ENCODE assay signal across 3 cellular contexts in the genomic region with DNA sequence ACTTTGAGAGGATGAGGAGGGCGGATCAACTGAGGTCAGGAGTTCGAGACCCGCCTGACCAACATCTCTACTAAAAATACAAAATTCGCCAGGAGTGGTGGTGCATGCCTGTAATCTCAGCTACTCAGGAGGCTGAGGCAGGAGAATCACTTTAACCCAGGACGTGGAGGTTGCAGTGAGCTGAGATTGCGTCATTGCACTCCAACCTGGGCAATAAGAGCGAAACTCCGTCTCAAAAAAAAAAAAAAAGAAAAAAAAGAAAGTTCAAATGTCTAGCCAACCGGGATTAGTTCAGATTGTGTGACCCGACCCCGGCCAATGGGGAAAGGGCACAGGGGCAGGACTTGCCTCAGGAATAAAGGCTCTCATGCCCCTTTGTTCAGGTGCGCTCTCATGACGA. TPM values are rescaled to one million over a fixed set of nuclear protein-coding genes. Genes with fewer than 3 reads are reported as not detected.
"Had no signal": no experiment of that assay in that cellular context is flagged by ENCODE, and none has a peak within 500 bp of the region (broad histone marks: within the 10 kb centered on the region; RNA-seq: fewer than 3 reads in every experiment).

No MANE protein-coding gene starts in this region.

RNA-seq across cellular contexts. Expression of a gene that starts 5.8 kb away (rescaled TPM):
- total RNA-seq: GM23248, H4, HFFc6 had no signal
- polyA plus RNA-seq: GM23248 had no signal

RNA-seq across cellular contexts. Expression of a gene that starts 5.9 kb away (rescaled TPM):
- total RNA-seq: GM23248, H4, HFFc6 had no signal
- polyA plus RNA-seq: GM23248 had no signal

RNA-seq across cellular contexts. Expression of a gene that starts 58.2 kb away (rescaled TPM):
- total RNA-seq: GM23248, H4, HFFc6 had no signal
- polyA plus RNA-seq: GM23248 had no signal
